ENCODE assay signal across 13 cellular contexts in genomic region chr6:84772428-84773132, GRCh38. TPM values are rescaled to one million over a fixed set of nuclear protein-coding genes. Genes with fewer than 3 reads are reported as not detected.
DNase-seq lines count a peak whose midpoint lies in the region; ATAC-seq, FAIRE-seq and TF ChIP-seq lines count a peak whose summit lies in the region.
"Had no signal": no experiment of that assay in that cellular context is flagged by ENCODE, and none has a peak within 500 bp of the region (broad histone marks: within the 10 kb centered on the region; RNA-seq: fewer than 3 reads in every experiment).

No MANE protein-coding gene starts in this region.

- CTCF ChIA-PET in activated CD8-positive, alpha-beta memory T cell treated with anti-CD3 and anti-CD28 coated beads, Interleukin-2, amount 10 ng/mL, durations not matched to agents 7 days and 5 days (lab: Charles Lee): no interaction called here

- peak overlapping the region; percentile 54 for H3K27ac Mint-ChIP-seq in activated CD8-positive, alpha-beta memory T cell treated with anti-CD3 and anti-CD28 coated beads, Interleukin-2, amount 10 ng/mL, durations not matched to agents 7 days and 5 days

- H3K4me1 ChIP-seq in iPS-20b (ENCODE audit: insufficient read depth, low read length) (peaks cover 2% of the 10 kb centered on the region; the same call in 1 of the 2 replicates), thoracic aorta (ENCODE audit: control insufficient read depth in 1 of 2, low read depth in 2 of 2) (no peaks in the 10 kb centered on the region)

- H3K4me3 Mint-ChIP-seq in activated CD8-positive, alpha-beta memory T cell treated with anti-CD3 and anti-CD28 coated beads, Interleukin-2, amount 10 ng/mL, durations not matched to agents 7 days and 5 days: no peak overlapping the region

- TF ChIP-seq CTCF in brain microvascular endothelial cell (IDR thresholded peaks at IDR 0.05; ENCODE audit: low read depth, low read length, missing control alignments): no peak
- no peak for TF ChIP-seq CTCF in thoracic aorta (IDR thresholded peaks at IDR 0.05)
- no peak for TF ChIP-seq CTCF in D721Med (IDR thresholded peaks at IDR 0.05; ENCODE audit: insufficient read depth, missing control alignments)

- H3K27ac ChIP-seq in brain microvascular endothelial cell (peak overlapping the region; percentile 81), iPS-20b (ENCODE audit: low read length) (no peak overlapping the region), thoracic aorta (peak overlapping the region; percentile 95 to 96)
- H3K27ac ChIP-seq: epithelial cell of prostate had no signal

- H3K4me3 ChIP-seq in brain microvascular endothelial cell (ENCODE audit: low read depth, low read length) (peak overlapping the region; percentile 56), iPS-20b (ENCODE audit: low read length) (peak overlapping the region; percentile 68; the same call in 1 of the 2 replicates), thoracic aorta (peak overlapping the region; percentile 76)

- H3K9ac ChIP-seq in iPS-20b (ENCODE audit: low read depth, low read length): no peak overlapping the region

- H3K9me3 ChIP-seq in iPS-20b (ENCODE audit: insufficient read depth, low read depth, low read length) (no peaks in the 10 kb centered on the region; the same call in 1 of the 2 replicates), thoracic aorta (no peaks in the 10 kb centered on the region)

- H3K36me3 ChIP-seq in brain microvascular endothelial cell (replicated peaks) (no peaks in the 10 kb centered on the region), iPS-20b (ENCODE audit: insufficient read depth, low read depth, low read length) (no peaks in the 10 kb centered on the region), thoracic aorta (no peaks in the 10 kb centered on the region)

- in situ Hi-C loops in brain microvascular endothelial cell (cut with HindIII; ENCODE audit: low pct_ligation_motif_present, low sequenced_read_pairs) (no loop called here), KBM-7 (cut with MboI; ENCODE audit: low pct_unique_long_range_greater_than_20kb, low sequenced_read_pairs) (no loop called here)

- peaks cover 81% of the 10 kb centered on the region for H3K27me3 Mint-ChIP-seq in activated CD8-positive, alpha-beta memory T cell treated with anti-CD3 and anti-CD28 coated beads, Interleukin-2, amount 10 ng/mL, durations not matched to agents 7 days and 5 days

- no peak for FAIRE-seq in D721Med (lab: Jason Lieb, UNC)
- FAIRE-seq: H54 had no signal

- H3K36me3 Mint-ChIP-seq in activated CD8-positive, alpha-beta memory T cell treated with anti-CD3 and anti-CD28 coated beads, Interleukin-2, amount 10 ng/mL, durations not matched to agents 7 days and 5 days: peaks cover 3% of the 10 kb centered on the region

- no peaks in the 10 kb centered on the region for H3K4me1 Mint-ChIP-seq in activated CD8-positive, alpha-beta memory T cell treated with anti-CD3 and anti-CD28 coated beads, Interleukin-2, amount 10 ng/mL, durations not matched to agents 7 days and 5 days

- no peak for DNase-seq in activated CD8-positive, alpha-beta memory T cell treated with anti-CD3 and anti-CD28 coated beads, Interleukin-2, amount 10 ng/mL, durations not matched to agents 7 days and 5 days
- no peak for DNase-seq in activated CD8-positive, alpha-beta memory T cell treated with anti-CD3 and anti-CD28 coated beads, Interleukin-2, amount 50 U/mL, for 48 hours
- DNase-seq in brain microvascular endothelial cell (no peak), thoracic aorta (ENCODE audit: low spot score) (no peak), KBM-7 (no peak), D721Med (ENCODE audit: insufficient read length, low spot score) (no peak)
- DNase-seq: DND-41, NCI-H1105 treated with DMSO at 0.1 percent for 48 hours, NCI-H524 had no signal

- H3K27me3 ChIP-seq in brain microvascular endothelial cell (replicated peaks): no peaks in the 10 kb centered on the region
- H3K27me3 ChIP-seq in iPS-20b (ENCODE audit: insufficient read depth, low read length): peaks cover 100% of the 10 kb centered on the region
- no peaks in the 10 kb centered on the region for H3K27me3 ChIP-seq in thoracic aorta (replicated peaks; ENCODE audit: insufficient read depth)

- H3K9me3 Mint-ChIP-seq in activated CD8-positive, alpha-beta memory T cell treated with anti-CD3 and anti-CD28 coated beads, Interleukin-2, amount 10 ng/mL, durations not matched to agents 7 days and 5 days (ENCODE audit: low read depth): no peaks in the 10 kb centered on the region

- ATAC-seq in activated CD8-positive, alpha-beta memory T cell treated with anti-CD3 and anti-CD28 coated beads, Interleukin-2, amount 10 ng/mL, durations not matched to agents 7 days and 5 days: no peak
- ATAC-seq in thoracic aorta (ENCODE audit: insufficient number of reproducible peaks, low FRiP score, low read depth) (no peak), GM21390 (IDR thresholded peaks at IDR 0.05; ENCODE audit: unreplicated experiment) (no peak)

RNA-seq across cellular contexts. Expression of gene TBX18, which starts 8.2 kb away (rescaled TPM):
- total RNA-seq in activated CD8-positive, alpha-beta memory T cell treated with anti-CD3 and anti-CD28 coated beads, Interleukin-2, amount 10 ng/mL, durations not matched to agents 7 days and 5 days: not detected
- 10 to 100 TPM; 53.5 to 85.4 TPM for total RNA-seq in thoracic aorta

Comparison
In these comparisons a context has a peak if more than half of its experiments do, and no peak if none do; other contexts are left out.
1. RNA of gene TBX18, which starts 8.2 kb away (total RNA-seq): 53.5 to 85.4 TPM in thoracic aorta; not detected in activated CD8-positive, alpha-beta memory T cell treated with anti-CD3 and anti-CD28 coated beads, Interleukin-2, amount 10 ng/mL, durations not matched to agents 7 days and 5 days; every median in the first group is over 10 times any median in the second.
2. Peak in every context shown above with its lines, with median percentiles within 50 percentile points of each other: H3K4me3 ChIP-seq.